Comparison of ENCODE assay signal across 22 cellular contexts in the genomic region with DNA sequence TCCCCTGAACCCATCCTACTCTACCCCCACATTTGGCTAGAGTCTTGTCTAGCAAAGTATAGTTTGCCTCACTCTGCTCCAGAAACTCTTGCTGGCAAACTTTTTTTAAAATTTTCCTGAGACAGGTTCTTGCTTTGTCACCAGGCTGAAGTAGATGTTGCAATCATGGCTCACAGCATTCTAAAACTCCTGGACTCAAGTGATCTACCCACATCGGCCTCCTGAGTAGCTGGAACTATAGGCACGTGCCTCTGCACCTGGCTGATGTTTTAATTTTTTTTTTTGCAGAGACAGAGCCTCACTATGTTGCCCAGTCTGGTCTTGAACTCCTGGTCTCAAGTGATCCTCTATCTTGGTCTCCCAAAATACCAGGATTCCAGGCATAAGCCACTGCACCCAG.
DNase-seq lines count a peak whose midpoint lies in the region; ATAC-seq and TF ChIP-seq lines count a peak whose summit lies in the region.
"Had no signal": no experiment of that assay in that cellular context is flagged by ENCODE, and none has a peak within 500 bp of the region (broad histone marks: within the 10 kb centered on the region; RNA-seq: fewer than 3 reads in every experiment).

No MANE protein-coding gene starts in this region.

- H3K4me1 ChIP-seq in lower lobe of right lung: no peaks in the 10 kb centered on the region
- H3K4me1 ChIP-seq: SJCRH30 had no signal

- TF ChIP-seq CTCF in AG10803 (conservative IDR thresholded peaks at IDR 0.05; ENCODE audit: low read length) (no peak), WTC11 (IDR thresholded peaks at IDR 0.05) (no peak), epithelial cell of esophagus (IDR thresholded peaks at IDR 0.05; ENCODE audit: insufficient read depth, low read depth, low read length, missing control alignments) (no peak), lower lobe of right lung (IDR thresholded peaks at IDR 0.05) (no peak)

- H3K36me3 Mint-ChIP-seq in WTC11: peaks cover 21% of the 10 kb centered on the region
- no peaks in the 10 kb centered on the region for H3K36me3 Mint-ChIP-seq in stimulated activated memory B cell treated with anti-CD40 and anti-IgM and Interleukin-4, amounts not matched to agents 10 μg/mL and 1 μg/mL and 100 μg/mL, for 72 hours

- H3K9me3 ChIP-seq in lower lobe of right lung: no peaks in the 10 kb centered on the region
- H3K9me3 ChIP-seq: SJCRH30 had no signal

- no peak overlapping the region for H3K27ac Mint-ChIP-seq in WTC11
- H3K27ac Mint-ChIP-seq in stimulated activated memory B cell treated with anti-CD40 and anti-IgM and Interleukin-4, amounts not matched to agents 10 μg/mL and 1 μg/mL and 100 μg/mL, for 72 hours: no peak overlapping the region

- H3K27ac ChIP-seq in lower lobe of right lung: no peak overlapping the region
- H3K27ac ChIP-seq: 22Rv1, KMS-11, PC-9, SJCRH30 had no signal

- H3K27me3 ChIP-seq in lower lobe of right lung (ENCODE audit: low read depth): no peaks in the 10 kb centered on the region
- H3K27me3 ChIP-seq: SJCRH30 had no signal

- ATAC-seq in WTC11 (no peak), lower lobe of right lung (peak; percentile 38 to 56), HG03442 (IDR thresholded peaks at IDR 0.05; ENCODE audit: unreplicated experiment) (no peak)
- ATAC-seq in stimulated activated memory B cell treated with anti-CD40 and anti-IgM and Interleukin-4, amounts not matched to agents 10 μg/mL and 1 μg/mL and 100 μg/mL, for 72 hours: no peak
- ATAC-seq: Right ventricle myocardium inferior, SK-N-SH treated with all-trans-retinoic acid at 6 μM for 48 hours had no signal

- H3K27me3 Mint-ChIP-seq in WTC11 (ENCODE audit: low read depth): no peaks in the 10 kb centered on the region
- H3K27me3 Mint-ChIP-seq in stimulated activated memory B cell treated with anti-CD40 and anti-IgM and Interleukin-4, amounts not matched to agents 10 μg/mL and 1 μg/mL and 100 μg/mL, for 72 hours: peaks cover 6% of the 10 kb centered on the region

- CTCF ChIA-PET in WTC11 (lab: Charles Lee): no interaction called here

- intact Hi-C loops in lower lobe of right lung (cut with DNase I): no loop called here

- no peaks in the 10 kb centered on the region for H3K36me3 ChIP-seq in lower lobe of right lung
- H3K36me3 ChIP-seq: SJCRH30 had no signal

- peaks cover 51% of the 10 kb centered on the region for H3K4me1 Mint-ChIP-seq in WTC11
- no peaks in the 10 kb centered on the region for H3K4me1 Mint-ChIP-seq in stimulated activated memory B cell treated with anti-CD40 and anti-IgM and Interleukin-4, amounts not matched to agents 10 μg/mL and 1 μg/mL and 100 μg/mL, for 72 hours

- DNase-seq in AG10803 (ENCODE audit: low read depth) (peak; percentile 11), WTC11 (ENCODE audit: low spot score) (no peak), epithelial cell of esophagus (ENCODE audit: low read depth) (peak; percentile 45), lower lobe of right lung (no peak), anterior cingulate cortex (lab: John Stamatoyannopoulos, UW) (no peak)
- no peak for DNase-seq in stimulated activated CD4-positive, alpha-beta T cell treated with anti-CD3 and anti-CD28 coated beads, Interleukin-2, amount 100 ng/mL, for 48 hours
- DNase-seq: DMS53, GOT3, HCEC 1CT, NCI-H1048, NCI-H1417, NCI-H1694, NCI-H2029 treated with DMSO at 0.1 percent for 48 hours, NCI-H526 treated with DMSO at 0.1 percent for 48 hours, PC-9, SJCRH30 had no signal

- no peak overlapping the region for H3K4me3 ChIP-seq in AG10803 (ENCODE audit: low read length)
- no peak overlapping the region for H3K4me3 ChIP-seq in epithelial cell of esophagus (ENCODE audit: low read length)
- no peak overlapping the region for H3K4me3 ChIP-seq in lower lobe of right lung
- H3K4me3 ChIP-seq: PC-9, SJCRH30 had no signal

- POLR2A ChIA-PET in WTC11 (lab: Charles Lee): no interaction called here

- no peak overlapping the region for H3K4me3 Mint-ChIP-seq in WTC11
- H3K4me3 Mint-ChIP-seq in stimulated activated memory B cell treated with anti-CD40 and anti-IgM and Interleukin-4, amounts not matched to agents 10 μg/mL and 1 μg/mL and 100 μg/mL, for 72 hours: no peak overlapping the region

- H3K9me3 Mint-ChIP-seq in WTC11: peaks cover 20% of the 10 kb centered on the region
- H3K9me3 Mint-ChIP-seq in stimulated activated memory B cell treated with anti-CD40 and anti-IgM and Interleukin-4, amounts not matched to agents 10 μg/mL and 1 μg/mL and 100 μg/mL, for 72 hours: no peaks in the 10 kb centered on the region

TF ChIP-seq in WTC11, 78 proteins besides CTCF, POLR2A, EP300 and RAD21:
- TF ChIP-seq ZNF396 (CRISPR knock-in tag; IDR thresholded peaks at IDR 0.05; ENCODE audit: borderline replicate concordance) (no peak), ZNF121 (CRISPR knock-in tag; IDR thresholded peaks at IDR 0.05) (0 out of 2 replicates have a peak, but pooled peaks have one; percentile 7)
TF ChIP-seq in WTC11: peak in this region for 1.

Comparison
In these comparisons a context has a peak if more than half of its experiments do, and no peak if none do; other contexts are left out.
1. DNase-seq: peak in AG10803 (single experiment) and epithelial cell of esophagus (single experiment); none in WTC11 (single experiment), lower lobe of right lung (single experiment), anterior cingulate cortex (0 of 58) and stimulated activated CD4-positive, alpha-beta T cell treated with anti-CD3 and anti-CD28 coated beads, Interleukin-2, amount 100 ng/mL, for 48 hours (0 of 2).
2. ATAC-seq: peak in lower lobe of right lung (2 of 2); none in WTC11 (single experiment), stimulated activated memory B cell treated with anti-CD40 and anti-IgM and Interleukin-4, amounts not matched to agents 10 μg/mL and 1 μg/mL and 100 μg/mL, for 72 hours (single experiment) and HG03442 (single experiment).